28 cellular contexts compared by ENCODE assay signal in genomic region chr12:112217647-112218046, GRCh38.
DNase-seq lines count a peak whose midpoint lies in the region; ATAC-seq, FAIRE-seq and TF ChIP-seq lines count a peak whose summit lies in the region.
"Had no signal": no experiment of that assay in that cellular context is flagged by ENCODE, and none has a peak within 500 bp of the region (broad histone marks: within the 10 kb centered on the region; RNA-seq: fewer than 3 reads in every experiment).

No MANE protein-coding gene starts in this region.

- intact Hi-C loops in GM12878 (cut with micrococcal nuclease; ENCODE audit: unreplicated experiment) (no loop called here), colonic mucosa (cut with DNase I) (no loop called here)

- no peaks in the 10 kb centered on the region for H3K27me3 ChIP-seq in GM12878 (replicated peaks in 1 of 2; ENCODE audit: control insufficient read depth in 2 of 2, insufficient read depth in 2 of 2, low read length in 1 of 2)
- no peaks in the 10 kb centered on the region for H3K27me3 ChIP-seq in colonic mucosa
- no peaks in the 10 kb centered on the region for H3K27me3 ChIP-seq in WERI-Rb-1 (ENCODE audit: insufficient read depth, low read depth, severe bottlenecking)
- H3K27me3 ChIP-seq: BE2C, BLaER1 had no signal

- no peak overlapping the region for H3K4me2 ChIP-seq in GM12878 (ENCODE audit: control insufficient read depth, insufficient read depth)
- H3K4me2 ChIP-seq: BLaER1 had no signal

- SMC1A ChIA-PET in GM12878 (lab: Charles Lee; ENCODE audit: uncharacterized antibody, unreplicated experiment), result interaction anchor here (0.8 to 1.5 kb wide), 3 partner anchors 19 to 61 kb away, joined by 3 to 6 read pairs (median 3); no protein-coding TSS in a partner anchor

- in situ Hi-C loops in GM12878 (cut with MboI), result no loop called here

- H3K9me3 ChIP-seq in GM12878 (replicated peaks; ENCODE audit: control insufficient read depth, insufficient read depth, low read length) (no peaks in the 10 kb centered on the region), colonic mucosa (no peaks in the 10 kb centered on the region), WERI-Rb-1 (ENCODE audit: severe bottlenecking) (no peaks in the 10 kb centered on the region)
- H3K9me3 ChIP-seq: BE2C, BLaER1 had no signal

- no peak for ATAC-seq in GM12878
- peak in 1 of 2 donors; percentile 43 for ATAC-seq in naive B cell (ENCODE audit: low read depth in 2 of 2)
- ATAC-seq in GM18511 (IDR thresholded peaks at IDR 0.05; ENCODE audit: unreplicated experiment), result no peak
- ATAC-seq in GM21526 (IDR thresholded peaks at IDR 0.05; ENCODE audit: low FRiP score, unreplicated experiment), result no peak

- H3K4me1 ChIP-seq in GM12878 (ENCODE audit: control insufficient read depth, insufficient read depth, low read length), result peaks cover 20% of the 10 kb centered on the region
- no peaks in the 10 kb centered on the region for H3K4me1 ChIP-seq in colonic mucosa
- H3K4me1 ChIP-seq: BE2C, BLaER1 had no signal

- no peak for TF ChIP-seq POLR2A in GM12891 (IDR thresholded peaks at IDR 0.05; ENCODE audit: low read depth, low read length)
- TF ChIP-seq POLR2A in GM12878 (IDR thresholded peaks at IDR 0.05; ENCODE audit: low read depth, low read length), result no peak

- no peaks in the 10 kb centered on the region for H3K27me3 Mint-ChIP-seq in naive B cell
- H3K27me3 Mint-ChIP-seq: CD4-positive, alpha-beta memory T cell; CD4-positive, CD25-positive, alpha-beta regulatory T cell; CD8-positive, alpha-beta memory T cell had no signal

- H3K36me3 ChIP-seq in GM12878 (ENCODE audit: control insufficient read depth in 2 of 2, insufficient read depth in 2 of 2, low read length in 1 of 2) (peaks cover 2 to 18% of the 10 kb centered on the region in 2 experiments), colonic mucosa (peaks cover 6% of the 10 kb centered on the region), WERI-Rb-1 (peaks cover 17% of the 10 kb centered on the region)

- DNase-seq in GM12891 (ENCODE audit: insufficient read length, low spot score) (no peak), GM12878 (ENCODE audit: low read depth, low spot score) (no peak), naive B cell (no peak), colonic mucosa (no peak), WERI-Rb-1 (no peak)
- DNase-seq: 8988T; ACHN; AML-193; BE2C; C1 segment of cervical spinal cord; CD4-positive, alpha-beta memory T cell; CD4-positive, CD25-positive, alpha-beta regulatory T cell; CD8-positive, alpha-beta memory T cell; COR-L47; DMS 273 treated with DMSO at 0.1 percent for 48 hours; DMS153; DMS53; DMS79; DND-41; GDM1 had no signal

- no peak overlapping the region for H3K9ac ChIP-seq in GM12878 (ENCODE audit: control insufficient read depth, insufficient read depth, low read length)
- H3K9ac ChIP-seq in colonic mucosa (ENCODE audit: low read depth in 2 of 2, low read length in 2 of 2), result no peak overlapping the region
- H3K9ac ChIP-seq: BLaER1 had no signal

- peaks cover 25 to 57% (median 29%) of the 10 kb centered on the region in 3 donors for H3K4me1 Mint-ChIP-seq in naive B cell
- H3K4me1 Mint-ChIP-seq: CD14-positive monocyte; CD4-positive, alpha-beta memory T cell; CD8-positive, alpha-beta memory T cell had no signal

- H2AFZ ChIP-seq in GM12878 (ENCODE audit: control insufficient read depth, low read depth, low read length), result no peak overlapping the region

- POLR2A ChIA-PET in GM12878 (lab: Charles Lee), result no interaction called here

- no peak for TF ChIP-seq CTCF in GM12878 (IDR thresholded peaks at IDR 0.05 in 2 of 3, conservative IDR thresholded peaks at IDR 0.05 in 1 of 3; ENCODE audit: control insufficient read depth in 2 of 3, extremely low read depth in 1 of 3, insufficient read depth in 1 of 3, low read depth in 3 of 3, low read length in 3 of 3)
- TF ChIP-seq CTCF in colonic mucosa (IDR thresholded peaks at IDR 0.05), result no peak
- TF ChIP-seq CTCF in WERI-Rb-1 (IDR thresholded peaks at IDR 0.05; ENCODE audit: low read depth, low read length), result no peak

- RAD21 ChIA-PET in GM12878 (lab: Charles Lee; ENCODE audit: unreplicated experiment), result interaction anchor here (0.6 to 1.4 kb wide), 2 partner anchors 9 to 223 kb away, joined by 3 read pairs; no protein-coding TSS in a partner anchor

- peak overlapping the region in 4 of 6 donors; percentile 76 to 97 (median 95) for H3K27ac Mint-ChIP-seq in naive B cell
- H3K27ac Mint-ChIP-seq: CD8-positive, alpha-beta memory T cell had no signal

- TF ChIP-seq RAD21 in GM12878 (IDR thresholded peaks at IDR 0.05; ENCODE audit: insufficient read depth, low read depth, low read length), result no peak

- FAIRE-seq in GM12891 (lab: Jason Lieb, UNC), result no peak
- FAIRE-seq in GM12878 (lab: Jason Lieb, UNC), result no peak
- FAIRE-seq: A204.1, GM12892, GM18507, GM19239 had no signal

- no peak overlapping the region; the same call in 1 of the 2 replicates for H3K27ac ChIP-seq in GM12878 (ENCODE audit: control insufficient read depth, insufficient read depth)
- H3K27ac ChIP-seq in colonic mucosa, result no peak overlapping the region
- H3K27ac ChIP-seq in WERI-Rb-1, result no peak overlapping the region
- H3K27ac ChIP-seq: BLaER1 had no signal

- no peak for TF ChIP-seq EP300 in GM12878 (IDR thresholded peaks at IDR 0.05; ENCODE audit: borderline replicate concordance in 1 of 2, control insufficient read depth in 1 of 2, low read depth in 2 of 2, low read length in 2 of 2)

- no peaks in the 10 kb centered on the region for H4K20me1 ChIP-seq in GM12878 (ENCODE audit: control insufficient read depth, insufficient read depth)
- H4K20me1 ChIP-seq: BLaER1 had no signal

- CTCF ChIA-PET in GM12878 (lab: Yijun Ruan, JAX), result interaction anchor here (1.0 to 1.4 kb wide), 4 partner anchors 14 to 93 kb away, joined by 3 to 5 read pairs (median 3); no protein-coding TSS in a partner anchor

- H3K36me3 Mint-ChIP-seq in naive B cell, result peaks cover 4 to 12% of the 10 kb centered on the region in 2 donors

- no TSS peak for BruUV-seq in GM12878 (replicated peaks; lab: Mats Ljungman, UMichigan)

- no peaks in the 10 kb centered on the region for H3K9me3 Mint-ChIP-seq in naive B cell
- H3K9me3 Mint-ChIP-seq: CD14-positive monocyte; CD4-positive, alpha-beta memory T cell; CD4-positive, CD25-positive, alpha-beta regulatory T cell; CD8-positive, alpha-beta memory T cell had no signal

- H3K4me3 ChIP-seq in GM12878 (no peak overlapping the region), colonic mucosa (no peak overlapping the region), WERI-Rb-1 (ENCODE audit: low read depth, low read length) (no peak overlapping the region)
- H3K4me3 ChIP-seq: BLaER1 had no signal

- peak overlapping the region in 6 of 8 donors; percentile 26 to 88 (median 78) for H3K4me3 Mint-ChIP-seq in naive B cell
- H3K4me3 Mint-ChIP-seq: CD14-positive monocyte; CD4-positive, alpha-beta memory T cell; CD4-positive, CD25-positive, alpha-beta regulatory T cell; CD8-positive, alpha-beta memory T cell had no signal

- no peaks in the 10 kb centered on the region for H3K79me2 ChIP-seq in GM12878 (ENCODE audit: control insufficient read depth, insufficient read depth, low read length)

TF ChIP-seq in GM12891, 5 proteins besides CTCF, POLR2A, EP300 and RAD21:
- TF ChIP-seq SPI1 (IDR thresholded peaks at IDR 0.05; ENCODE audit: low read depth, low read length) (peak; percentile 53; the same call in 1 of the 2 replicates), POLR2AphosphoS5 (IDR thresholded peaks at IDR 0.05; ENCODE audit: low read depth, low read length) (no peak)

TF ChIP-seq in GM12878, 131 proteins besides CTCF, POLR2A, EP300 and RAD21:
- TF ChIP-seq SPI1 (IDR thresholded peaks at IDR 0.05; ENCODE audit: borderline replicate concordance, insufficient read depth, low read depth, low read length) (0 out of 2 replicates have a peak, but pooled peaks have one; percentile 10), FOXK2 (IDR thresholded peaks at IDR 0.05) (no peak)
